Comparison of ENCODE assay signal across 11 cellular contexts in the genomic region with DNA sequence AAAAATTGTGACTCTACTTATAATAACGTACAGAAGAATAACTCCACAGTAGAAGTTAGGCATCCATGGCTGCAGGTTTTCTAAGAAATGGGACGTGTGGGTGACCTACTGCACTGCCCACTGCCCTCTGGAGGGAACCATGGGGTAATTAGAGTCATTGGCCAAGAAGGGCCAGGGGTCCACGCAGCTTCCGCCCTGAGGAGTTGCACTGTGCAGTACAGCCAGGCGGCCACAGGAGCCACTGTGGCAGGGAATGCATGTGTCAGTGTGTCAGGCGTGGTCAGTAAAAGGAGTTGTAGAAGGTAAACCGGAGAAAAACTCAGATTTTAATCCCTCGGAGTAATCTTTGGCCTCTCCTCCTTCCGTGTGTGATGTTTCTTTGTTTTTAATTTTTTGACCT. TPM values are rescaled to one million over a fixed set of nuclear protein-coding genes. Genes with fewer than 3 reads are reported as not detected.
A peak's percentile ranks its signal among the peaks of the same experiment; 100 is the strongest.
DNase-seq lines count a peak whose midpoint lies in the region; ATAC-seq, FAIRE-seq and TF ChIP-seq lines count a peak whose summit lies in the region.
"Had no signal": no experiment of that assay in that cellular context is flagged by ENCODE, and none has a peak within 500 bp of the region (broad histone marks: within the 10 kb centered on the region; RNA-seq: fewer than 3 reads in every experiment).

No MANE protein-coding gene starts in this region.

- no peak for TF ChIP-seq CTCF in A549 (IDR thresholded peaks at IDR 0.05)

- TF ChIP-seq EP300 in A549 (IDR thresholded peaks at IDR 0.05) = no peak

- H3K27ac ChIP-seq in A549 = no peak overlapping the region
- H3K27ac ChIP-seq: neutrophil had no signal

- H3K4me3 ChIP-seq in A549 (no peak overlapping the region), H7 (ENCODE audit: insufficient read depth, low read depth, low read length) (no peak overlapping the region)

- no peaks in the 10 kb centered on the region for H3K9me3 ChIP-seq in A549
- H3K9me3 ChIP-seq: neutrophil had no signal

- no peaks in the 10 kb centered on the region for H3K27me3 ChIP-seq in H7 (ENCODE audit: control insufficient read depth, insufficient read depth, low read length)
- H3K27me3 ChIP-seq: neutrophil had no signal

- no peaks in the 10 kb centered on the region for H3K4me1 ChIP-seq in A549

- H3K4me3 Mint-ChIP-seq in activated naive CD8-positive, alpha-beta T cell = peak overlapping the region; percentile 51

- H3K36me3 ChIP-seq in H7 (replicated peaks; ENCODE audit: control insufficient read depth, insufficient read depth, low read length) = peaks cover 2% of the 10 kb centered on the region; the same call in 1 of the 2 replicates

- TF ChIP-seq RAD21 in A549 (conservative IDR thresholded peaks at IDR 0.05 in 1 of 2, IDR thresholded peaks at IDR 0.05 in 1 of 2) = no peak

- peak overlapping the region; percentile 95 for H3K27ac Mint-ChIP-seq in activated naive CD8-positive, alpha-beta T cell

- CTCF ChIA-PET in A549 (lab: Yijun Ruan, JAX) = no interaction called here

- no peaks in the 10 kb centered on the region for H3K27me3 Mint-ChIP-seq in activated naive CD8-positive, alpha-beta T cell

- DNase-seq in A549 (ENCODE audit: low read depth in 1 of 2, low spot score in 1 of 2) = no peak
- peak; percentile 69 for DNase-seq in H7
- peak; percentile 96 for DNase-seq in kidney glomerular epithelial cell (lab: John Stamatoyannopoulos, UW)
- no peak for DNase-seq in activated gamma-delta T cell (lab: John Stamatoyannopoulos, UW)
- no peak for DNase-seq in HK-2 (ENCODE audit: unreplicated experiment)
- no peak for DNase-seq in SIG-M5 treated with dmso at 0.1 percent for 504 hours (lab: John Stamatoyannopoulos, UW; ENCODE audit: unreplicated experiment)
- DNase-seq: activated CD4-positive, CD25-positive, alpha-beta regulatory T cell; NCI-H446 treated with DMSO at 0.1 percent for 48 hours had no signal

- POLR2A ChIA-PET in A549 (lab: Yijun Ruan, JAX) = no interaction called here

- no peak for TF ChIP-seq POLR2A in A549 (IDR thresholded peaks at IDR 0.05; ENCODE audit: low read length)

- ATAC-seq in A549 (peak; percentile 64 to 70; a peak in 5 of 6 replicates), HG03565 (IDR thresholded peaks at IDR 0.05; ENCODE audit: unreplicated experiment) (no peak)

- peaks cover 17% of the 10 kb centered on the region for H3K36me3 Mint-ChIP-seq in activated naive CD8-positive, alpha-beta T cell

- no peak overlapping the region for H3K4me2 ChIP-seq in A549

- H3K4me1 Mint-ChIP-seq in activated naive CD8-positive, alpha-beta T cell (ENCODE audit: low read depth) = peaks cover 96% of the 10 kb centered on the region

- 93% methylated on average over 9 of the region's 9 CpGs for WGBS in A549 (ENCODE audit: missing lambda C conversion rate)

- FAIRE-seq in A549 (lab: Jason Lieb, UNC) = no peak

- no peaks in the 10 kb centered on the region for H3K9me3 Mint-ChIP-seq in activated naive CD8-positive, alpha-beta T cell (ENCODE audit: low read depth)

TF ChIP-seq in A549, 52 proteins besides CTCF, POLR2A, EP300 and RAD21:
- TF ChIP-seq, protein P1, sequence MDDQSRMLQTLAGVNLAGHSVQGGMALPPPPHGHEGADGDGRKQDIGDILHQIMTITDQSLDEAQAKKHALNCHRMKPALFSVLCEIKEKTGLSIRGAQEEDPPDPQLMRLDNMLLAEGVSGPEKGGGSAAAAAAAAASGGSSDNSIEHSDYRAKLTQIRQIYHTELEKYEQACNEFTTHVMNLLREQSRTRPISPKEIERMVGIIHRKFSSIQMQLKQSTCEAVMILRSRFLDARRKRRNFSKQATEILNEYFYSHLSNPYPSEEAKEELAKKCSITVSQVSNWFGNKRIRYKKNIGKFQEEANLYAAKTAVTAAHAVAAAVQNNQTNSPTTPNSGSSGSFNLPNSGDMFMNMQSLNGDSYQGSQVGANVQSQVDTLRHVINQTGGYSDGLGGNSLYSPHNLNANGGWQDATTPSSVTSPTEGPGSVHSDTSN (IDR thresholded peaks at IDR 0.05) = no peak
- no peak for TF ChIP-seq MAFK (IDR thresholded peaks at IDR 0.05; ENCODE audit: partially characterized antibody)
- no peak for TF ChIP-seq NPAS2 (CRISPR knock-in tag; IDR thresholded peaks at IDR 0.05; ENCODE audit: borderline replicate concordance)
- TF ChIP-seq, protein P2, sequence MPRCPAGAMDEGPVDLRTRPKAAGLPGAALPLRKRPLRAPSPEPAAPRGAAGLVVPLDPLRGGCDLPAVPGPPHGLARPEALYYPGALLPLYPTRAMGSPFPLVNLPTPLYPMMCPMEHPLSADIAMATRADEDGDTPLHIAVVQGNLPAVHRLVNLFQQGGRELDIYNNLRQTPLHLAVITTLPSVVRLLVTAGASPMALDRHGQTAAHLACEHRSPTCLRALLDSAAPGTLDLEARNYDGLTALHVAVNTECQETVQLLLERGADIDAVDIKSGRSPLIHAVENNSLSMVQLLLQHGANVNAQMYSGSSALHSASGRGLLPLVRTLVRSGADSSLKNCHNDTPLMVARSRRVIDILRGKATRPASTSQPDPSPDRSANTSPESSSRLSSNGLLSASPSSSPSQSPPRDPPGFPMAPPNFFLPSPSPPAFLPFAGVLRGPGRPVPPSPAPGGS (IDR thresholded peaks at IDR 0.05) = no peak
- TF ChIP-seq CHD2 (IDR thresholded peaks at IDR 0.05; ENCODE audit: low read length, partially characterized antibody) = no peak

RNA-seq across cellular contexts. Expression of a gene that starts 24.8 kb away (rescaled TPM):
- polyA plus RNA-seq in A549 (2011; rRNA removed) (14.0 and 17.8 TPM in 2 replicates), A549 (2017; fragmentation: RNase III; extraction: RNeasy Plus Mini Kit Qiagen cat#74134 plus additional on column Dnase treatment) (16.4 to 17.3 TPM (median 17.1 TPM) in 3 replicates)
- 33.5 and 33.8 TPM in 2 replicates for polyA plus RNA-seq in A549 (2012; cell fraction: cytosol; rRNA removed)
- 10.7 and 14.0 TPM in 2 replicates for polyA plus RNA-seq in A549 (2012; cell fraction: nucleus; rRNA removed)
- polyA minus RNA-seq in A549 (2011; rRNA and poly(A)+ RNA removed) = 10.6 and 15.4 TPM in 2 replicates
- total RNA-seq in H7 (2014; rRNA removed; shearing (Covaris generic)) = 69.8 and 80.3 TPM in 2 replicates

Comparison
In these comparisons a context has a peak if more than half of its experiments do, and no peak if none do; other contexts are left out.
1. DNase-seq: peak in H7 (single experiment) and kidney glomerular epithelial cell (single experiment); none in A549 (0 of 2), activated gamma-delta T cell (single experiment), HK-2 (single experiment) and SIG-M5 treated with dmso at 0.1 percent for 504 hours (single experiment).